Comparison of ENCODE assay signal across 1 cellular context in genomic region chr22:26970809-26971394, GRCh38.
TF ChIP-seq lines count a peak whose summit lies in the region.

No MANE protein-coding gene starts in this region.

TF ChIP-seq in K562, 482 proteins besides CTCF, POLR2A, EP300 and RAD21 (continued from another document):
- TF ChIP-seq ZNF280A (IDR thresholded peaks at IDR 0.05; ENCODE audit: low read depth, partially characterized antibody) (no peak), NRF1 (conservative IDR thresholded peaks at IDR 0.05 in 1 of 2, IDR thresholded peaks at IDR 0.05 in 1 of 2) (no peak), SFPQ (IDR thresholded peaks at IDR 0.05; ENCODE audit: low read depth, low read length) (no peak), RBBP5 (IDR thresholded peaks at IDR 0.05; ENCODE audit: borderline replicate concordance, insufficient read depth, low read length, poor library complexity, severe bottlenecking) (no peak), ZNF449 (CRISPR knock-in tag; IDR thresholded peaks at IDR 0.05) (no peak), E2F6 (IDR thresholded peaks at IDR 0.05; ENCODE audit: borderline replicate concordance in 1 of 2, extremely low read depth in 1 of 2, insufficient read depth in 1 of 2, insufficient read length in 1 of 2, low read depth in 1 of 2, low read length in 1 of 2, poor library complexity in 1 of 2, severe bottlenecking in 1 of 2) (no peak), ZNF121 (CRISPR knock-in tag; conservative IDR thresholded peaks at IDR 0.05) (no peak), SMARCE1 (IDR thresholded peaks at IDR 0.05) (no peak), ERF (CRISPR knock-in tag; IDR thresholded peaks at IDR 0.05) (no peak), CBX3 (IDR thresholded peaks at IDR 0.05; ENCODE audit: borderline replicate concordance in 1 of 2, low read length in 2 of 2) (no peak), ZNF639 (CRISPR knock-in tag; conservative IDR thresholded peaks at IDR 0.05 in 1 of 2, IDR thresholded peaks at IDR 0.05 in 1 of 2) (no peak), TCFL5 (CRISPR knock-in tag; conservative IDR thresholded peaks at IDR 0.05) (no peak), MBD2 (IDR thresholded peaks at IDR 0.05; ENCODE audit: borderline replicate concordance, low read depth) (no peak), ZNF583 (CRISPR knock-in tag; IDR thresholded peaks at IDR 0.05) (no peak), SRSF3 (IDR thresholded peaks at IDR 0.05; ENCODE audit: insufficient read depth, low read length) (no peak), BCLAF1 (IDR thresholded peaks at IDR 0.05; ENCODE audit: borderline replicate concordance in 1 of 2, control insufficient read depth in 1 of 2, low read depth in 2 of 2, low read length in 1 of 2) (no peak), JUND (IDR thresholded peaks at IDR 0.05; ENCODE audit: borderline replicate concordance, low read depth, low read length) (no peak), JUND (tag; IDR thresholded peaks at IDR 0.05; ENCODE audit: borderline replicate concordance, low read depth, low read length) (no peak), TAF9B (IDR thresholded peaks at IDR 0.05; ENCODE audit: partially characterized antibody) (no peak), FOS (IDR thresholded peaks at IDR 0.05; ENCODE audit: extremely low read depth, insufficient read length) (peak; percentile 57), CGGBP1 (CRISPR knock-in tag; IDR thresholded peaks at IDR 0.05) (no peak), HIVEP1 (CRISPR knock-in tag; IDR thresholded peaks at IDR 0.05) (no peak), TEAD1 (CRISPR knock-in tag; IDR thresholded peaks at IDR 0.05) (no peak), E2F4 (CRISPR knock-in tag; IDR thresholded peaks at IDR 0.05; ENCODE audit: low read depth) (no peak), HDGF (IDR thresholded peaks at IDR 0.05) (no peak), ZNF695 (CRISPR knock-in tag; IDR thresholded peaks at IDR 0.05) (no peak), HNRNPLL (IDR thresholded peaks at IDR 0.05; ENCODE audit: low read depth, low read length, poor library complexity, severe bottlenecking) (no peak), NBN (IDR thresholded peaks at IDR 0.05; ENCODE audit: low read depth) (no peak)
